Comparison of ENCODE assay signal across 8 cellular contexts in the genomic region with DNA sequence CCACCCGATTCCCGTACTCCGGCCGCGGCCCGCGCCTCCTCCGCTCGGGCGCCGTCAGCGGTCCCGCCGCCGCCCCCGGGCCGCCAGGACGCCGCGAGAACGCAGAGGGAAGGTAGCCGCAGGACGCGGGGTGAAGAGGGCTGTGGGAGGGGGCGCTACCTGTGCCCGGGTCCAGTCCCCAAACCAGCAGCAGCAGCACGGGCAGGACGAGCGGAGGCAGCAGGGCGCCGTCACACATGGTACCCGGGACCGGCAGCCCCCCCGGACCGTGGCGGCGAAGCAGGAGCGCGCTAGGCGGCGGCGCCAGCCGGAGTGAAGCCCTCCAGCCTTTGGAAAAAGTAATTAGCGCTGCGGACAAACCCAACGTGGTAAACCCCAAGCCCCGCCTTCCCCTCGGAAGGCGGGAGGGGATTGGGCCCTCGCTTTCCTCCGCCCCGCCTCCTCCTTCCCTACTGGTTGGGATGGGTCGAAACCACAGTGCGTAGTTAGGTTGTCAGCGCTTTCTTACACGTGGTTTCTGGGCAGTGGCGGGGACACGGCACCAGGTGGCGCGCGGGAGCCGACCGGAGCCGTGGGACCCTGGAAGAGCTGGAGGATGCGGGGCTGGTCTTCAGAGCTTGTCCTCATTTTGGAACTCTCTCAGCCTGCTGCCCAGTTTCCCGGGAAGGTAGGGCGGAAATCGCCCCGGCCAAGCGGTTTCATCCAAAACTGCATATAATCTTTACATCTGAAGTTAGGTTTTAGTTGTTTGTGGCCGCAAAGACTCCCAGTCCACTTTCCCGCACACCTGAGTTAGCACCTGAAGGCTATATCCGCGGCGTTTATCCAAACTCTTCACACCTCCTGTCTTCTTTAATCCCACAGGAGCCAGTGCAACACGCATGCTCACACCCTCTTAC. TPM values are rescaled to one million over a fixed set of nuclear protein-coding genes. Genes with fewer than 3 reads are reported as not detected.
DNase-seq lines count a peak whose midpoint lies in the region; ATAC-seq and TF ChIP-seq lines count a peak whose summit lies in the region.

A gene with protein sequence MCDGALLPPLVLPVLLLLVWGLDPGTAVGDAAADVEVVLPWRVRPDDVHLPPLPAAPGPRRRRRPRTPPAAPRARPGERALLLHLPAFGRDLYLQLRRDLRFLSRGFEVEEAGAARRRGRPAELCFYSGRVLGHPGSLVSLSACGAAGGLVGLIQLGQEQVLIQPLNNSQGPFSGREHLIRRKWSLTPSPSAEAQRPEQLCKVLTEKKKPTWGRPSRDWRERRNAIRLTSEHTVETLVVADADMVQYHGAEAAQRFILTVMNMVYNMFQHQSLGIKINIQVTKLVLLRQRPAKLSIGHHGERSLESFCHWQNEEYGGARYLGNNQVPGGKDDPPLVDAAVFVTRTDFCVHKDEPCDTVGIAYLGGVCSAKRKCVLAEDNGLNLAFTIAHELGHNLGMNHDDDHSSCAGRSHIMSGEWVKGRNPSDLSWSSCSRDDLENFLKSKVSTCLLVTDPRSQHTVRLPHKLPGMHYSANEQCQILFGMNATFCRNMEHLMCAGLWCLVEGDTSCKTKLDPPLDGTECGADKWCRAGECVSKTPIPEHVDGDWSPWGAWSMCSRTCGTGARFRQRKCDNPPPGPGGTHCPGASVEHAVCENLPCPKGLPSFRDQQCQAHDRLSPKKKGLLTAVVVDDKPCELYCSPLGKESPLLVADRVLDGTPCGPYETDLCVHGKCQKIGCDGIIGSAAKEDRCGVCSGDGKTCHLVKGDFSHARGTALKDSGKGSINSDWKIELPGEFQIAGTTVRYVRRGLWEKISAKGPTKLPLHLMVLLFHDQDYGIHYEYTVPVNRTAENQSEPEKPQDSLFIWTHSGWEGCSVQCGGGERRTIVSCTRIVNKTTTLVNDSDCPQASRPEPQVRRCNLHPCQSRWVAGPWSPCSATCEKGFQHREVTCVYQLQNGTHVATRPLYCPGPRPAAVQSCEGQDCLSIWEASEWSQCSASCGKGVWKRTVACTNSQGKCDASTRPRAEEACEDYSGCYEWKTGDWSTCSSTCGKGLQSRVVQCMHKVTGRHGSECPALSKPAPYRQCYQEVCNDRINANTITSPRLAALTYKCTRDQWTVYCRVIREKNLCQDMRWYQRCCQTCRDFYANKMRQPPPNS (minus strand): TSS at position 314 of the 899 bp plus-strand sequence. CDS start 76 bp downstream, at position 238.

- ATAC-seq in GM21786 (IDR thresholded peaks at IDR 0.05; ENCODE audit: unreplicated experiment): peak; percentile 95

- peak within 1 kb of the TSS; percentile 65 for H3K4me3 ChIP-seq in LNCaP clone FGC (ENCODE audit: low read depth, low read length)
- H3K4me3 ChIP-seq in left ventricle myocardium inferior: peak within 1 kb of the TSS; percentile 82
- peak within 1 kb of the TSS; percentile 25 to 76 (median 62) for H3K4me3 ChIP-seq in transverse colon

- TF ChIP-seq EP300 in transverse colon (IDR thresholded peaks at IDR 0.05; ENCODE audit: low read depth): no peak

- in situ Hi-C loops in transverse colon (cut with MboI; ENCODE audit: low pct_ligation_motif_present in 1 of 4, low pct_unique_long_range_greater_than_20kb in 1 of 4, low sequenced_read_pairs in 3 of 4): loop anchor here in 2 of 4 donors (10.0 to 25.0 kb wide), 2 partner anchors 220 to 233 kb away; no protein-coding TSS in a partner anchor

- H3K9me3 ChIP-seq in left ventricle myocardium inferior (replicated peaks) (no peaks in the 10 kb centered on the region), transverse colon (no peaks in the 10 kb centered on the region)

- TF ChIP-seq CTCF in LNCaP clone FGC (IDR thresholded peaks at IDR 0.05; ENCODE audit: control insufficient read depth, extremely low read depth, insufficient read depth): peak; percentile 90
- TF ChIP-seq CTCF in left ventricle myocardium inferior (IDR thresholded peaks at IDR 0.05; ENCODE audit: borderline replicate concordance): peak; percentile 97
- TF ChIP-seq CTCF in transverse colon (IDR thresholded peaks at IDR 0.05): peak; percentile 90 to 97 (median 90)

- H3K36me3 ChIP-seq in left ventricle myocardium inferior (no peaks in the 10 kb centered on the region), transverse colon (no peaks in the 10 kb centered on the region)

- peak; percentile 97 for DNase-seq in DMS53 (lab: John Stamatoyannopoulos, UW)
- peak; percentile 86 for DNase-seq in LNCaP clone FGC (ENCODE audit: low read depth)
- peak; percentile 93 for DNase-seq in T follicular helper cell (ENCODE audit: low read depth)
- DNase-seq in amniotic epithelial cell (ENCODE audit: low read depth): peak; percentile 89
- peak; percentile 95 for DNase-seq in left ventricle myocardium inferior
- DNase-seq in posterior cingulate gyrus: peak; percentile 91 to 99 (median 95)
- DNase-seq in transverse colon: peak; percentile 97

- peaks cover 5% of the 10 kb centered on the region for H3K4me1 ChIP-seq in left ventricle myocardium inferior
- H3K4me1 ChIP-seq in transverse colon: peaks cover 3 to 20% (median 4%) of the 10 kb centered on the region in 4 donors

- TF ChIP-seq POLR2A in transverse colon (IDR thresholded peaks at IDR 0.05): peak; percentile 84

- intact Hi-C loops in left ventricle myocardium inferior (cut with micrococcal nuclease): loop anchor here (2.0 kb wide), 1 partner anchor 413 kb away; no protein-coding TSS in a partner anchor
- intact Hi-C loops in posterior cingulate gyrus (cut with DNase I): loop anchor here (1.0 to 5.0 kb wide), 3 partner anchors 8 to 665 kb away; no protein-coding TSS in a partner anchor
- intact Hi-C loops in transverse colon (cut with DNase I; ENCODE audit: low total_unique reads): no loop called here

- H3K27me3 ChIP-seq in left ventricle myocardium inferior (ENCODE audit: low read depth) (peaks cover 32% of the 10 kb centered on the region), transverse colon (peaks cover 8% of the 10 kb centered on the region)

- WGBS in transverse colon (ENCODE audit: low coverage in 1 of 2), 2 donors: 2% methylated on average over 61 of the region's 76 CpGs; no CpG with 5 or more reads in 1 of the 2 donors

- H3K27ac ChIP-seq in left ventricle myocardium inferior (replicated peaks): peak within 1 kb of the TSS; percentile 63
- H3K27ac ChIP-seq in transverse colon: peak within 1 kb of the TSS; percentile 75 to 81 (median 80)

RNA-seq across cellular contexts. Expression of the gene that starts here (rescaled TPM):
- 0.99 TPM for total RNA-seq in left ventricle myocardium inferior
- 10 to 100 TPM in 1 of 4 donors, 1 to 10 TPM in 3; 6.0 to 17.6 (median 8.2) TPM for total RNA-seq in transverse colon

Comparison
In these comparisons a context has a peak if more than half of its experiments do, and no peak if none do; other contexts are left out.
1. Peak in every context shown above with its lines: DNase-seq, ATAC-seq, H3K4me3 ChIP-seq and H3K27ac ChIP-seq.
2. Peak in DNase-seq, H3K4me3 ChIP-seq and H3K27ac ChIP-seq in left ventricle myocardium inferior; RNA of the gene not detected or under 1 TPM.